In the genomic region with DNA sequence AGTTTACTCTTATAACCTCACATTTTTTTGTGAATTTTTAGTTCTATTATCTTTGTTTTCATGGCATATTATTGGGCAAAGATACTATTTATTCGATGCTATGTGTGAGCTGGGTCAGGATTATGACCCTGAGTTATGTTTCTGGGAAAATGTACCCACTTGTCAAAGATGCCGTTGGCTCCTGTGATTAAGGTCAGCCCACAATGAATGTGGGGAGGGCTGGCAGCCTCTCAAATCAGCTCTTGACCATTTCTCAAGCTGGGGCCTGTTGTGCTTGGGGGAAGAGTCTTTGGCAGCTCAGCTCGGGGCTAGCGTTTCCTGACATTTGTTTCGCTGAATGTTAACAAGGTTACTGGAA, we compare ENCODE assay signal across 13 cellular contexts.
DNase-seq lines count a peak whose midpoint lies in the region; ATAC-seq, FAIRE-seq and TF ChIP-seq lines count a peak whose summit lies in the region.
"Had no signal": no experiment of that assay in that cellular context is flagged by ENCODE, and none has a peak within 500 bp of the region (broad histone marks: within the 10 kb centered on the region; RNA-seq: fewer than 3 reads in every experiment).

No MANE protein-coding gene starts in this region.

- H3K9me3 ChIP-seq in endothelial cell of umbilical vein (replicated peaks; ENCODE audit: control insufficient read depth, insufficient read depth, low read length) (no peaks in the 10 kb centered on the region), tibial nerve (no peaks in the 10 kb centered on the region), A673 (ENCODE audit: low read depth, low read length, poor library complexity, severe bottlenecking) (no peaks in the 10 kb centered on the region)

- H3K4me1 Mint-ChIP-seq in mesothelial cell of epicardium: peaks cover 41% of the 10 kb centered on the region

- H4K20me1 ChIP-seq in endothelial cell of umbilical vein (replicated peaks; ENCODE audit: control insufficient read depth, extremely low read depth, insufficient read depth, low read length): no peaks in the 10 kb centered on the region

- no peaks in the 10 kb centered on the region for H3K27me3 ChIP-seq in endothelial cell of umbilical vein (ENCODE audit: control insufficient read depth in 2 of 2, insufficient read depth in 2 of 2, low read length in 2 of 2)
- no peaks in the 10 kb centered on the region for H3K27me3 ChIP-seq in tibial nerve
- no peaks in the 10 kb centered on the region for H3K27me3 ChIP-seq in A673 (replicated peaks; ENCODE audit: insufficient read depth, low read depth, low read length, poor library complexity)

- H3K79me2 ChIP-seq in endothelial cell of umbilical vein (ENCODE audit: control insufficient read depth, insufficient read depth, low read length): peaks cover 6% of the 10 kb centered on the region

- no peak overlapping the region for H3K4me3 Mint-ChIP-seq in mesothelial cell of epicardium
- H3K4me3 Mint-ChIP-seq: dendritic cell treated with granulocyte-macrophage colony-stimulating factor and Interleukin-4, amounts not matched to agents 40 ng/mL and 50 ng/mL, for 4 days had no signal

- no peaks in the 10 kb centered on the region for H3K9me1 ChIP-seq in endothelial cell of umbilical vein (replicated peaks; ENCODE audit: control insufficient read depth, extremely low read depth, insufficient read depth, low read length)

- dilution Hi-C loops in endothelial cell of umbilical vein (cut with MboI; ENCODE audit: extremely low pct_ligation_motif_present, low sequenced_read_pairs): no loop called here

- peaks cover 18% of the 10 kb centered on the region for H3K36me3 Mint-ChIP-seq in mesothelial cell of epicardium

- no peak for ATAC-seq in GM21528 (IDR thresholded peaks at IDR 0.05; ENCODE audit: low FRiP score, unreplicated experiment)

- 21 to 30% methylated on average over 5 of the region's 5 CpGs for WGBS in tibial nerve, 2 donors

- no peaks in the 10 kb centered on the region for H3K27me3 Mint-ChIP-seq in mesothelial cell of epicardium (ENCODE audit: low read depth)

- H3K36me3 ChIP-seq in endothelial cell of umbilical vein (ENCODE audit: control insufficient read depth in 2 of 2, extremely low read depth in 1 of 2, insufficient read depth in 2 of 2, low read length in 2 of 2) (peaks cover 0 to 1% of the 10 kb centered on the region in 2 experiments), tibial nerve (no peaks in the 10 kb centered on the region), A673 (ENCODE audit: insufficient read depth, low read length, poor library complexity, severe bottlenecking) (no peaks in the 10 kb centered on the region)

- DNase-seq in DMS79 treated with DMSO at 0.1 percent for 48 hours (lab: John Stamatoyannopoulos, UW): peak; percentile 51
- DNase-seq in DMS79 (lab: John Stamatoyannopoulos, UW): no peak
- peak; percentile 54 for DNase-seq in endothelial cell of umbilical vein (ENCODE audit: low read depth, low spot score)
- DNase-seq in mesothelial cell of epicardium (ENCODE audit: low spot score in 2 of 2, unreplicated experiment in 2 of 2): no peak
- no peak for DNase-seq in tibial nerve (ENCODE audit: low spot score in 2 of 2)
- no peak for DNase-seq in activated T-cell treated with anti-CD3 and anti-CD28 coated beads, Interleukin-2, amount 50 U/mL, for 1 hour
- DNase-seq in A673 (ENCODE audit: low spot score): no peak
- DNase-seq: 8988T; NCI-H526 treated with DMSO at 0.1 percent for 48 hours; stimulated activated CD4-positive, alpha-beta T cell treated with anti-CD3 and anti-CD28 coated beads, Interleukin-12 subunit alpha, Interleukin-12 subunit beta, amount 100 ng/mL, for 4 hours had no signal

- H3K27ac ChIP-seq in endothelial cell of umbilical vein (ENCODE audit: insufficient read depth, low read depth, low read length) (no peak overlapping the region), tibial nerve (peak overlapping the region in 3 of 4 donors; percentile 5 to 71 (median 12)), A673 (ENCODE audit: low read depth, low read length, poor library complexity, severe bottlenecking) (no peak overlapping the region)
- H3K27ac ChIP-seq: HL-60 had no signal

- H3K4me3 ChIP-seq in endothelial cell of umbilical vein (replicated peaks in 1 of 3; ENCODE audit: insufficient read depth in 1 of 3, low read depth in 1 of 3, low read length in 3 of 3) (no peak overlapping the region), tibial nerve (no peak overlapping the region), A673 (ENCODE audit: low read depth, low read length, poor library complexity, severe bottlenecking) (no peak overlapping the region)

- peaks cover 27% of the 10 kb centered on the region for H3K4me1 ChIP-seq in endothelial cell of umbilical vein (ENCODE audit: control insufficient read depth, extremely low read depth, insufficient read depth, low read length)
- peaks cover 0 to 96% (median 13%) of the 10 kb centered on the region in 4 donors for H3K4me1 ChIP-seq in tibial nerve
- peaks cover 24% of the 10 kb centered on the region for H3K4me1 ChIP-seq in A673 (ENCODE audit: insufficient read depth, low read length, poor library complexity, severe bottlenecking)

- TF ChIP-seq EP300 in tibial nerve (IDR thresholded peaks at IDR 0.05): peak in 1 of 2 donors; percentile 33

- TF ChIP-seq CTCF in endothelial cell of umbilical vein (IDR thresholded peaks at IDR 0.05; ENCODE audit: extremely low read depth in 1 of 2, insufficient read depth in 1 of 2, low read depth in 1 of 2, low read length in 2 of 2): no peak
- TF ChIP-seq CTCF in mesothelial cell of epicardium (IDR thresholded peaks at IDR 0.05; ENCODE audit: unreplicated experiment): no peak
- TF ChIP-seq CTCF in tibial nerve (IDR thresholded peaks at IDR 0.05): no peak
- no peak for TF ChIP-seq CTCF in A673 (conservative IDR thresholded peaks at IDR 0.05; ENCODE audit: low read depth, low read length)

- CTCF ChIA-PET in endothelial cell of umbilical vein (lab: Charles Lee) (interaction anchor here (0.6 to 1.6 kb wide), 3 partner anchors 11 to 27 kb away, joined by 3 to 4 read pairs (median 3); no protein-coding TSS in a partner anchor), A673 (lab: Charles Lee) (interaction anchor here (0.5 kb wide), 1 partner anchor 56 kb away, joined by 3 read pairs; no protein-coding TSS in a partner anchor)

- no peak overlapping the region for H3K9ac ChIP-seq in endothelial cell of umbilical vein (replicated peaks; ENCODE audit: extremely low read depth, insufficient read depth, low read length)

- H2AFZ ChIP-seq in endothelial cell of umbilical vein (ENCODE audit: low read depth, low read length): no peak overlapping the region

- no peak overlapping the region for H3K4me2 ChIP-seq in endothelial cell of umbilical vein (ENCODE audit: insufficient read depth, low read length)

- TF ChIP-seq POLR2A in endothelial cell of umbilical vein (IDR thresholded peaks at IDR 0.05; ENCODE audit: low read depth, low read length) (no peak), tibial nerve (IDR thresholded peaks at IDR 0.05) (no peak)

- H3K27ac Mint-ChIP-seq in mesothelial cell of epicardium: peak overlapping the region; percentile 68
- H3K27ac Mint-ChIP-seq: dendritic cell treated with granulocyte-macrophage colony-stimulating factor and Interleukin-4, amounts not matched to agents 40 ng/mL and 50 ng/mL, for 4 days had no signal

- no peak for FAIRE-seq in endothelial cell of umbilical vein (lab: Jason Lieb, UNC)

- intact Hi-C loops in endothelial cell of umbilical vein (cut with micrococcal nuclease) (no loop called here), A673 (cut with micrococcal nuclease; ENCODE audit: unreplicated experiment) (no loop called here)

- no peaks in the 10 kb centered on the region for H3K9me3 Mint-ChIP-seq in mesothelial cell of epicardium
- H3K9me3 Mint-ChIP-seq: dendritic cell treated with granulocyte-macrophage colony-stimulating factor and Interleukin-4, amounts not matched to agents 40 ng/mL and 50 ng/mL, for 4 days had no signal

- POLR2A ChIA-PET in endothelial cell of umbilical vein (lab: Charles Lee) (no interaction called here), A673 (lab: Charles Lee; ENCODE audit: low non-redundant PET) (no interaction called here)

- BruUV-seq in endothelial cell of umbilical vein (replicated peaks; lab: Mats Ljungman, UMichigan): no TSS peak
- BruUV-seq in A673 (replicated peaks; lab: Mats Ljungman, UMichigan): no TSS peak

TF ChIP-seq in endothelial cell of umbilical vein, 7 proteins besides CTCF, POLR2A, EP300 and RAD21:
- TF ChIP-seq EZH2 (IDR thresholded peaks at IDR 0.05; ENCODE audit: borderline replicate concordance, low read depth, low read length, severe bottlenecking): no peak
- no peak for TF ChIP-seq JUN (IDR thresholded peaks at IDR 0.05; ENCODE audit: borderline replicate concordance, insufficient read depth, insufficient read length, low read depth)
- no peak for TF ChIP-seq GATA2 (IDR thresholded peaks at IDR 0.05; ENCODE audit: insufficient read depth, insufficient read length, low read depth, low read length)
- TF ChIP-seq MYC (IDR thresholded peaks at IDR 0.05; ENCODE audit: low read depth, low read length): no peak
- TF ChIP-seq POLR2AphosphoS5 (IDR thresholded peaks at IDR 0.05; ENCODE audit: insufficient read depth, low read depth, low read length): no peak
- TF ChIP-seq, protein P1, sequence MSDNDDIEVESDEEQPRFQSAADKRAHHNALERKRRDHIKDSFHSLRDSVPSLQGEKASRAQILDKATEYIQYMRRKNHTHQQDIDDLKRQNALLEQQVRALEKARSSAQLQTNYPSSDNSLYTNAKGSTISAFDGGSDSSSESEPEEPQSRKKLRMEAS (IDR thresholded peaks at IDR 0.05; ENCODE audit: insufficient read depth, insufficient read length): no peak
- no peak for TF ChIP-seq FOS (IDR thresholded peaks at IDR 0.05; ENCODE audit: borderline replicate concordance, insufficient read depth, low read length)

Comparison
In these comparisons a context has a peak if more than half of its experiments do, and no peak if none do; other contexts are left out.
1. DNase-seq: peak in DMS79 treated with DMSO at 0.1 percent for 48 hours (single experiment) and endothelial cell of umbilical vein (single experiment); none in DMS79 (single experiment), mesothelial cell of epicardium (0 of 2), tibial nerve (0 of 2), activated T-cell treated with anti-CD3 and anti-CD28 coated beads, Interleukin-2, amount 50 U/mL, for 1 hour (single experiment) and A673 (single experiment).
2. H3K27ac ChIP-seq: peak in tibial nerve (3 of 4); none in endothelial cell of umbilical vein (single experiment) and A673 (single experiment).